In genomic region chr13:112684444-112684843, GRCh38 we compare ENCODE assay signal across 18 cellular contexts.
"Had no signal": no experiment of that assay in that cellular context is flagged by ENCODE, and none has a peak within 500 bp of the region (broad histone marks: within the 10 kb centered on the region; RNA-seq: fewer than 3 reads in every experiment).

No MANE protein-coding gene starts in this region.

- H3K27ac ChIP-seq: Peyer's patch, RWPE1, SJCRH30 had no signal

- H3K27me3 ChIP-seq: Peyer's patch, SJCRH30 had no signal

- H3K4me3 ChIP-seq: Peyer's patch, SJCRH30 had no signal

- H3K36me3 ChIP-seq: Peyer's patch, SJCRH30 had no signal

- DNase-seq: activated CD4-positive, alpha-beta T cell treated with anti-CD3 and anti-CD28 coated beads for 48 hours; activated CD4-positive, alpha-beta T cell treated with anti-CD3 and anti-CD28 coated beads, Interleukin-2, amount 50 U/mL, for 4 hours; activated CD4-positive, CD25-positive, alpha-beta regulatory T cell treated with anti-CD3 and anti-CD28 coated beads, Interleukin-2, amount 50 U/mL, for 72 hours; activated CD8-positive, alpha-beta T cell treated with anti-CD3 and anti-CD28 coated beads, Interleukin-2, amount 10 ng/mL, durations not matched to agents 7 days and 5 days; activated naive CD4-positive, alpha-beta T cell treated with anti-CD3 and anti-CD28 coated beads for 36 hours; activated T-cell treated with anti-CD3 and anti-CD28 coated beads, Interleukin-2, amount 50 U/mL, for 72 hours; amygdala; MM.1S; NCI-H1105; NCI-H1436; NCI-H1694 treated with DMSO at 0.1 percent for 48 hours; NCI-H2029 treated with DMSO at 0.1 percent for 48 hours; NCI-H524; Right ventricle myocardium superior; SJCRH30; SW 1271 had no signal

- H3K4me1 ChIP-seq: Peyer's patch had no signal

- H3K9me3 ChIP-seq: Peyer's patch, SJCRH30 had no signal
